22 cellular contexts compared by ENCODE assay signal in genomic region chr6:53635322-53635721, GRCh38. TPM values are rescaled to one million over a fixed set of nuclear protein-coding genes. Genes with fewer than 3 reads are reported as not detected.
A peak's percentile ranks its signal among the peaks of the same experiment; 100 is the strongest.
DNase-seq lines count a peak whose midpoint lies in the region; ATAC-seq, FAIRE-seq and TF ChIP-seq lines count a peak whose summit lies in the region.
"Had no signal": no experiment of that assay in that cellular context is flagged by ENCODE, and none has a peak within 500 bp of the region (broad histone marks: within the 10 kb centered on the region; RNA-seq: fewer than 3 reads in every experiment).

No MANE protein-coding gene starts in this region.

- no peaks in the 10 kb centered on the region for H3K9me3 Mint-ChIP-seq in MCF 10A (ENCODE audit: unreplicated experiment)
- H3K9me3 Mint-ChIP-seq: central memory CD8-positive, alpha-beta T cell; stimulated activated memory B cell treated with anti-CD40 and anti-IgM and Interleukin-4, amounts not matched to agents 10 μg/mL and 1 μg/mL and 100 μg/mL, for 72 hours had no signal

- DNase-seq in MCF 10A (ENCODE audit: unreplicated experiment) (no peak), breast epithelium (ENCODE audit: low spot score in 2 of 2) (no peak), mammary epithelial cell (peak; percentile 65), keratinocyte (ENCODE audit: low read depth, low spot score) (no peak), testis (peak; percentile 44), NCI-H2196 treated with DMSO at 0.1 percent for 48 hours (lab: John Stamatoyannopoulos, UW; ENCODE audit: unreplicated experiment) (no peak)
- DNase-seq: activated CD4-positive, CD25-positive, alpha-beta regulatory T cell treated with anti-CD3 and anti-CD28 coated beads, Interleukin-2, amount 50 U/mL, for 72 hours; activated CD8-positive, alpha-beta memory T cell treated with anti-CD3 and anti-CD28 coated beads for 24 hours; effector memory CD4-positive, alpha-beta T cell; kidney glomerular epithelial cell; mucosa of descending colon; NCI-H2029 treated with DMSO at 0.1 percent for 48 hours; NCI-H524 treated with DMSO at 0.1 percent for 48 hours; retina; SIG-M5 had no signal

- H3K9me3 ChIP-seq in breast epithelium (no peaks in the 10 kb centered on the region), mammary epithelial cell (replicated peaks; ENCODE audit: insufficient read depth, low read length) (no peaks in the 10 kb centered on the region), keratinocyte (ENCODE audit: control insufficient read depth, low read depth, low read length) (no peaks in the 10 kb centered on the region), testis (no peaks in the 10 kb centered on the region)
- H3K9me3 ChIP-seq: adrenal gland, mucosa of descending colon had no signal

- H3K4me2 ChIP-seq in mammary epithelial cell (ENCODE audit: insufficient read depth, low read depth, low read length) (peak overlapping the region; percentile 28), keratinocyte (ENCODE audit: control insufficient read depth, extremely low read depth, insufficient read depth, low read depth, low read length) (peak overlapping the region; percentile 69)

- H3K27me3 ChIP-seq in breast epithelium = no peaks in the 10 kb centered on the region
- H3K27me3 ChIP-seq in mammary epithelial cell (ENCODE audit: insufficient read depth, low read length) = no peaks in the 10 kb centered on the region
- H3K27me3 ChIP-seq in keratinocyte (ENCODE audit: control insufficient read depth, extremely low read depth, insufficient read depth, low read length) = no peaks in the 10 kb centered on the region
- H3K27me3 ChIP-seq in testis = no peaks in the 10 kb centered on the region
- H3K27me3 ChIP-seq: adrenal gland had no signal

- H2AFZ ChIP-seq in mammary epithelial cell (ENCODE audit: low read depth, low read length) (peak overlapping the region; percentile 34), keratinocyte (ENCODE audit: control insufficient read depth, low read length) (peak overlapping the region; percentile 67)

- H3K4me3 ChIP-seq in breast epithelium (no peak overlapping the region), mammary epithelial cell (replicated peaks in 1 of 3; ENCODE audit: insufficient read depth in 1 of 3, low read depth in 2 of 3, low read length in 3 of 3) (no peak overlapping the region), keratinocyte (ENCODE audit: control insufficient read depth in 2 of 3, extremely low read depth in 1 of 3, insufficient read depth in 2 of 3, low read depth in 1 of 3, low read length in 3 of 3) (peak overlapping the region in 2 of 3 experiments; percentile 31 to 46), testis (no peak overlapping the region)
- H3K4me3 ChIP-seq: adrenal gland, mucosa of descending colon had no signal

- CTCF ChIA-PET in MCF 10A (lab: Yijun Ruan, JAX) = interaction anchor here (1.2 kb wide), 2 partner anchors 140 to 142 kb away, joined by 3 read pairs; no protein-coding TSS in a partner anchor
- CTCF ChIA-PET in mammary epithelial cell (lab: Charles Lee; ENCODE audit: low non-redundant PET) = no interaction called here

- no peak overlapping the region for H3K27ac Mint-ChIP-seq in MCF 10A (ENCODE audit: low read depth, unreplicated experiment)
- H3K27ac Mint-ChIP-seq: stimulated activated memory B cell treated with anti-CD40 and anti-IgM and Interleukin-4, amounts not matched to agents 10 μg/mL and 1 μg/mL and 100 μg/mL, for 72 hours had no signal

- TF ChIP-seq CTCF in MCF 10A (IDR thresholded peaks at IDR 0.05; ENCODE audit: unreplicated experiment) = no peak
- no peak for TF ChIP-seq CTCF in breast epithelium (IDR thresholded peaks at IDR 0.05)
- no peak for TF ChIP-seq CTCF in mammary epithelial cell (conservative IDR thresholded peaks at IDR 0.05 in 1 of 2, IDR thresholded peaks at IDR 0.05 in 1 of 2; ENCODE audit: extremely low read depth in 1 of 2, insufficient read depth in 1 of 2, low read depth in 1 of 2, low read length in 2 of 2)
- no peak for TF ChIP-seq CTCF in keratinocyte (optimal IDR thresholded peaks at IDR 0.05 in 1 of 3, IDR thresholded peaks at IDR 0.05 in 1 of 3, conservative IDR thresholded peaks at IDR 0.05 in 1 of 3; ENCODE audit: extremely low read depth in 1 of 3, insufficient read depth in 2 of 3, low read length in 3 of 3)
- TF ChIP-seq CTCF in testis (IDR thresholded peaks at IDR 0.05) = no peak

- H3K27ac ChIP-seq in breast epithelium (no peak overlapping the region), mammary epithelial cell (ENCODE audit: insufficient read depth, low read depth, low read length) (peak overlapping the region; percentile 12), keratinocyte (ENCODE audit: control insufficient read depth, insufficient read depth, low read length) (peak overlapping the region; percentile 30), testis (peak overlapping the region in 1 of 2 donors; percentile 14)
- H3K27ac ChIP-seq: adrenal gland, C4-2B had no signal

- FAIRE-seq in keratinocyte (lab: Jason Lieb, UNC) = peak; percentile 95
- FAIRE-seq: A204.1 had no signal

- dilution Hi-C loops in mammary epithelial cell (cut with HindIII; ENCODE audit: low sequenced_read_pairs) = no loop called here
- dilution Hi-C loops in keratinocyte (cut with MboI; ENCODE audit: extremely low pct_ligation_motif_present, low sequenced_read_pairs) = no loop called here

- no peaks in the 10 kb centered on the region for H3K79me2 ChIP-seq in mammary epithelial cell (ENCODE audit: insufficient read depth, low read length)
- no peaks in the 10 kb centered on the region for H3K79me2 ChIP-seq in keratinocyte (ENCODE audit: control insufficient read depth, insufficient read depth, low read length)

- 3% methylated on average over 2 of the region's 2 CpGs for WGBS in mammary epithelial cell (ENCODE audit: low coverage, missing lambda C conversion rate)
- 55 to 63% methylated on average over 2 of the region's 2 CpGs for WGBS in testis, 2 donors

- POLR2A ChIA-PET in MCF 10A (lab: Yijun Ruan, JAX) = interaction anchor here (0.6 to 1.0 kb wide), 3 partner anchors 9 to 1317 kb away, joined by 3 to 4 read pairs (median 3); no protein-coding TSS in a partner anchor

- H3K9me1 ChIP-seq in keratinocyte (ENCODE audit: control insufficient read depth, extremely low read depth, insufficient read depth, low read length) = no peaks in the 10 kb centered on the region

- in situ Hi-C loops in mammary epithelial cell (cut with MboI; ENCODE audit: low sequenced_read_pairs in 2 of 2) = no loop called here

- H3K36me3 Mint-ChIP-seq in MCF 10A (ENCODE audit: insufficient read depth, unreplicated experiment) = no peaks in the 10 kb centered on the region
- H3K36me3 Mint-ChIP-seq: stimulated activated memory B cell treated with anti-CD40 and anti-IgM and Interleukin-4, amounts not matched to agents 10 μg/mL and 1 μg/mL and 100 μg/mL, for 72 hours had no signal

- TF ChIP-seq POLR2A in breast epithelium (IDR thresholded peaks at IDR 0.05) = no peak
- TF ChIP-seq POLR2A in testis (IDR thresholded peaks at IDR 0.05) = no peak

- peaks cover 29% of the 10 kb centered on the region for H3K4me1 Mint-ChIP-seq in MCF 10A (ENCODE audit: insufficient read depth, unreplicated experiment)

- H3K36me3 ChIP-seq in breast epithelium (no peaks in the 10 kb centered on the region), mammary epithelial cell (ENCODE audit: insufficient read depth, low read length) (no peaks in the 10 kb centered on the region), keratinocyte (ENCODE audit: control insufficient read depth in 2 of 2, extremely low read depth in 1 of 2, insufficient read depth in 2 of 2, low read length in 2 of 2) (no peaks in the 10 kb centered on the region), testis (ENCODE audit: low read depth, missing control alignments) (no peaks in the 10 kb centered on the region)
- H3K36me3 ChIP-seq: adrenal gland had no signal

- H3K9ac ChIP-seq in mammary epithelial cell (ENCODE audit: insufficient read depth, low read length) = no peak overlapping the region
- no peak overlapping the region for H3K9ac ChIP-seq in keratinocyte (ENCODE audit: control insufficient read depth, extremely low read depth, insufficient read depth, low read length)

- no peak for ATAC-seq in HG03175 (IDR thresholded peaks at IDR 0.05; ENCODE audit: unreplicated experiment)
- no peak for ATAC-seq in GM21825 (IDR thresholded peaks at IDR 0.05; ENCODE audit: unreplicated experiment)
- ATAC-seq: mucosa of descending colon; stimulated activated memory B cell treated with anti-CD40 and anti-IgM and Interleukin-4, amounts not matched to agents 10 μg/mL and 1 μg/mL and 100 μg/mL, for 72 hours had no signal

- H3K4me1 ChIP-seq in breast epithelium (no peaks in the 10 kb centered on the region), mammary epithelial cell (ENCODE audit: insufficient read depth, low read length) (peaks cover 12% of the 10 kb centered on the region), keratinocyte (ENCODE audit: control insufficient read depth, extremely low read depth, insufficient read depth, low read length) (peaks cover 26% of the 10 kb centered on the region), testis (no peaks in the 10 kb centered on the region)
- H3K4me1 ChIP-seq: adrenal gland had no signal

- intact Hi-C loops in MCF 10A (cut with micrococcal nuclease) (no loop called here), breast epithelium (cut with DNase I; ENCODE audit: low total_unique reads) (no loop called here), mammary epithelial cell (cut with micrococcal nuclease) (no loop called here), testis (cut with DNase I; ENCODE audit: low total_unique reads) (no loop called here)

- no peaks in the 10 kb centered on the region for H4K20me1 ChIP-seq in mammary epithelial cell (ENCODE audit: insufficient read depth, low read length)
- H4K20me1 ChIP-seq in keratinocyte (ENCODE audit: control insufficient read depth, extremely low read depth, insufficient read depth, low read length) = no peaks in the 10 kb centered on the region

- peak overlapping the region; percentile 17 for H3K4me3 Mint-ChIP-seq in MCF 10A (ENCODE audit: unreplicated experiment)
- H3K4me3 Mint-ChIP-seq: central memory CD8-positive, alpha-beta T cell; stimulated activated memory B cell treated with anti-CD40 and anti-IgM and Interleukin-4, amounts not matched to agents 10 μg/mL and 1 μg/mL and 100 μg/mL, for 72 hours had no signal

- no TSS peak for BruUV-seq in MCF 10A (replicated peaks; lab: Mats Ljungman, UMichigan)
- no TSS peak for BruUV-seq in mammary epithelial cell (replicated peaks; lab: Mats Ljungman, UMichigan)

- H3K27me3 Mint-ChIP-seq in MCF 10A (ENCODE audit: insufficient read depth, unreplicated experiment) = no peaks in the 10 kb centered on the region
- H3K27me3 Mint-ChIP-seq: stimulated activated memory B cell treated with anti-CD40 and anti-IgM and Interleukin-4, amounts not matched to agents 10 μg/mL and 1 μg/mL and 100 μg/mL, for 72 hours had no signal

RNA-seq across cellular contexts. Expression of gene KLHL31, which starts 30.2 kb away (rescaled TPM):
- total RNA-seq in MCF 10A (2022) (0.37 and 0.54 TPM in 2 replicates), breast epithelium (10 to 100 TPM in 1 of 3 donors, 1 to 10 TPM in 2; 1.6 to 32.2 (median 1.8) TPM), mammary epithelial cell (under 1 TPM; 0.28 to 0.33 TPM), testis (1 to 10 TPM; 1.4 to 2.0 TPM)
- polyA plus RNA-seq in mammary epithelial cell (0.06 TPM), keratinocyte (0.08 to 0.76 TPM (median 0.42 TPM) in 3 replicates), testis (ENCODE audit: insufficient read depth, low read depth, low replicate concordance) (0.46 TPM)
- polyA minus RNA-seq in mammary epithelial cell (not detected), keratinocyte (0.99 to 1.1 TPM in 2 of 3 replicates, not detected in the other)
- polyA plus RNA-seq in keratinocyte (2011; ENCODE audit: low read depth) = 1.1 TPM
- 0.17 and 0.26 TPM in 2 replicates for polyA plus RNA-seq in keratinocyte (2011; cell fraction: cytosol; rRNA removed)
- 3.1 and 3.2 TPM in 2 replicates for polyA plus RNA-seq in keratinocyte (2011; cell fraction: nucleus; rRNA removed)
- 0.19 and 2.2 TPM in 2 replicates for polyA plus RNA-seq in keratinocyte (2012; ENCODE audit: low replicate concordance)
- not detected for polyA minus RNA-seq in keratinocyte (2011; cell fraction: cytosol; rRNA and poly(A)+ RNA removed)
- 1.3 and 3.5 TPM in 2 replicates for polyA minus RNA-seq in keratinocyte (2011; cell fraction: nucleus; rRNA and poly(A)+ RNA removed)

Comparison
In these comparisons a context has a peak if more than half of its experiments do, and no peak if none do; other contexts are left out.
1. DNase-seq: peak in mammary epithelial cell (single experiment) and testis (single experiment); none in MCF 10A (single experiment), breast epithelium (0 of 2), keratinocyte (single experiment) and NCI-H2196 treated with DMSO at 0.1 percent for 48 hours (single experiment).
2. H3K27ac ChIP-seq: peak in mammary epithelial cell (single experiment) and keratinocyte (single experiment); none in breast epithelium (0 of 2).
3. H3K4me3 ChIP-seq: peak in keratinocyte (2 of 3); none in breast epithelium (0 of 3), mammary epithelial cell (0 of 3) and testis (0 of 2).